1 cellular context compared by ENCODE assay signal in the genomic region with DNA sequence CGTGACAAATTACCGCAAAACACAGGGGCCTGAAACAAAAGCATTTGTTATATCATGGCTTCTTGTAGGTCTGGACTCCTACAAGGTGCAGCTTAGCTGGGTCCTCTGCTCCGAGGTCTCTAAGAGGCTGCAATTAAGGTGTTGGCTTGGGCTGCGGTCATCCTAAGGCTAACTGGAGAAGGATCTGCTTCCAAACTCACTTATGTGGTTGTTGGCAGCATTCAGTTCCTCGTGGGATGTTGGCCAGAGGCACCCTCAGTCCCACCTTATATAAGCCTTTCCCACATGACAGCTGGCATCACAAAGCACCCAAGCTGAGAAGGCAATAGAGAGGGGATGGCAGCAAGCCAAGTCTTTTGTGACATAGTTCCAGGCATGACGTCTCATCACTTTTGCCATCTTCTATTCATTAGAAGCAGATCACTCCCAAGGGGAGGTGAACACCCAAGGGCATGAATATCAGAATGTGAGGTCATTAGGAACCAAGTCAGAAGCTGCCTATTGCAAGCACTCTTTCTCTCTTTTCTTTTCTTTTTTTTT.
TF ChIP-seq lines count a peak whose summit lies in the region.

No MANE protein-coding gene starts in this region.

TF ChIP-seq in GM23338, 12 proteins besides CTCF, POLR2A, EP300 and RAD21 (continued from another document):
- TF ChIP-seq, protein P1, sequence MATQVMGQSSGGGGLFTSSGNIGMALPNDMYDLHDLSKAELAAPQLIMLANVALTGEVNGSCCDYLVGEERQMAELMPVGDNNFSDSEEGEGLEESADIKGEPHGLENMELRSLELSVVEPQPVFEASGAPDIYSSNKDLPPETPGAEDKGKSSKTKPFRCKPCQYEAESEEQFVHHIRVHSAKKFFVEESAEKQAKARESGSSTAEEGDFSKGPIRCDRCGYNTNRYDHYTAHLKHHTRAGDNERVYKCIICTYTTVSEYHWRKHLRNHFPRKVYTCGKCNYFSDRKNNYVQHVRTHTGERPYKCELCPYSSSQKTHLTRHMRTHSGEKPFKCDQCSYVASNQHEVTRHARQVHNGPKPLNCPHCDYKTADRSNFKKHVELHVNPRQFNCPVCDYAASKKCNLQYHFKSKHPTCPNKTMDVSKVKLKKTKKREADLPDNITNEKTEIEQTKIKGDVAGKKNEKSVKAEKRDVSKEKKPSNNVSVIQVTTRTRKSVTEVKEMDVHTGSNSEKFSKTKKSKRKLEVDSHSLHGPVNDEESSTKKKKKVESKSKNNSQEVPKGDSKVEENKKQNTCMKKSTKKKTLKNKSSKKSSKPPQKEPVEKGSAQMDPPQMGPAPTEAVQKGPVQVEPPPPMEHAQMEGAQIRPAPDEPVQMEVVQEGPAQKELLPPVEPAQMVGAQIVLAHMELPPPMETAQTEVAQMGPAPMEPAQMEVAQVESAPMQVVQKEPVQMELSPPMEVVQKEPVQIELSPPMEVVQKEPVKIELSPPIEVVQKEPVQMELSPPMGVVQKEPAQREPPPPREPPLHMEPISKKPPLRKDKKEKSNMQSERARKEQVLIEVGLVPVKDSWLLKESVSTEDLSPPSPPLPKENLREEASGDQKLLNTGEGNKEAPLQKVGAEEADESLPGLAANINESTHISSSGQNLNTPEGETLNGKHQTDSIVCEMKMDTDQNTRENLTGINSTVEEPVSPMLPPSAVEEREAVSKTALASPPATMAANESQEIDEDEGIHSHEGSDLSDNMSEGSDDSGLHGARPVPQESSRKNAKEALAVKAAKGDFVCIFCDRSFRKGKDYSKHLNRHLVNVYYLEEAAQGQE (IDR thresholded peaks at IDR 0.05; ENCODE audit: unreplicated experiment), result no peak
- no peak for TF ChIP-seq STAT1 (IDR thresholded peaks at IDR 0.05; ENCODE audit: unreplicated experiment)
- no peak for TF ChIP-seq EZH2 (IDR thresholded peaks at IDR 0.05; ENCODE audit: low read depth, unreplicated experiment)
- no peak for TF ChIP-seq ZNF114 (CRISPR knock-in tag; IDR thresholded peaks at IDR 0.05)
- no peak for TF ChIP-seq ZNF331 (CRISPR knock-in tag; IDR thresholded peaks at IDR 0.05; ENCODE audit: low read depth)
